ENCODE assay signal across 15 cellular contexts in the genomic region with DNA sequence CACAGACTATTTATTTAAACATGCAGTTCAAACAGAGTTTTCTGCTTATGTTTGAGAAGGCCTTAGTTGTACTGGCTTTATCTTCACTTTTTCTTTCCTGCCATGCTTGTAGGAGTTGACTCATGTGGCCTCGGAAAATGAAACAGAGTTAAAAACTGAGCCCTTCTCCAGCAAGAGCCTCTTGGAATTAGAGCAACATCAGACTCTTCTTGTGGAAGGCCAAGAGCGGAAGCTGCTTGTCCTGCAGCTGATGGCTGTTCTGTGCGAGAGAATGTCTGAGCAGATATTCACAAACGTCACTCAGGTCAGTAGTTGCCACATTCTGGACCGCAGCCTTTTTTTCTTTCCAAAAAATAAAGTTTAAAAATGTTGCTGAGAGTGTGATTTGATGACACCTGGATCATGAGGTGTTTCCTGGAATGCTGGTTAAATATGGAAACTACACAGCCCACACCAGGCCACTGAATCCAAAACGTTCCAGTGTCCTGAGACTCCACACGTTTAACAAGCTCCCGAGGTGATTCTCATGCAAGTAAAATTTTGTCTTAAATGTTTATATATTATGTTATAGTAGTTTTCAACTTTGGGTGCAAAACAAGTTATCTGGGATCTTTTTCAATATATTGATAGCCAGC.
"Had no signal": no experiment of that assay in that cellular context is flagged by ENCODE, and none has a peak within 500 bp of the region (broad histone marks: within the 10 kb centered on the region; RNA-seq: fewer than 3 reads in every experiment).

No MANE protein-coding gene starts in this region.

- H3K4me1 ChIP-seq: ascending aorta, parathyroid adenoma, thyroid gland had no signal

- H3K4me3 Mint-ChIP-seq: activated CD4-positive, alpha-beta T cell treated with anti-CD3 and anti-CD28 coated beads, Interleukin-2, amount 10 ng/mL, durations not matched to agents 24 days and 14 days; activated CD8-positive, alpha-beta T cell treated with anti-CD3 and anti-CD28 coated beads, Interleukin-2, amount 10 ng/mL, durations not matched to agents 7 days and 5 days; activated naive CD8-positive, alpha-beta T cell treated with anti-CD3 and anti-CD28 coated beads, Interleukin-2, amount 10 ng/mL, durations not matched to agents 7 days and 5 days; activated T-helper 1 cell treated with anti-CD3 and anti-CD28 coated beads, Interleukin-12 subunit alpha, Interleukin-12 subunit beta, Interleukin-2, Interleukin-4 antibody, amounts not matched to agents 30 ng/mL and 10 ng/mL and 1 ng/mL, durations not matched to agents 14 hours and 24 hours and 36 hours; stimulated activated effector memory CD8-positive, alpha-beta T cell treated with anti-CD3 and anti-CD28 coated beads, Interleukin-12 subunit alpha, Interleukin-12 subunit beta, amount 100 ng/mL, for 72 hours had no signal

- H2AFZ ChIP-seq: parathyroid adenoma had no signal

- H3K27ac ChIP-seq: ascending aorta, parathyroid adenoma, thyroid gland had no signal

- H3K27ac Mint-ChIP-seq: activated CD4-positive, alpha-beta T cell treated with anti-CD3 and anti-CD28 coated beads, Interleukin-2, amount 10 ng/mL, durations not matched to agents 24 days and 14 days; activated CD8-positive, alpha-beta T cell treated with anti-CD3 and anti-CD28 coated beads, Interleukin-2, amount 10 ng/mL, durations not matched to agents 7 days and 5 days; activated naive CD8-positive, alpha-beta T cell treated with anti-CD3 and anti-CD28 coated beads, Interleukin-2, amount 10 ng/mL, durations not matched to agents 7 days and 5 days; activated T-helper 1 cell treated with anti-CD3 and anti-CD28 coated beads, Interleukin-12 subunit alpha, Interleukin-12 subunit beta, Interleukin-2, Interleukin-4 antibody, amounts not matched to agents 30 ng/mL and 10 ng/mL and 1 ng/mL, durations not matched to agents 14 hours and 24 hours and 36 hours; stimulated activated effector memory CD8-positive, alpha-beta T cell treated with anti-CD3 and anti-CD28 coated beads, Interleukin-12 subunit alpha, Interleukin-12 subunit beta, amount 100 ng/mL, for 72 hours had no signal

- H3K79me2 ChIP-seq: parathyroid adenoma had no signal

- H3K9me3 Mint-ChIP-seq: activated CD4-positive, alpha-beta T cell treated with anti-CD3 and anti-CD28 coated beads, Interleukin-2, amount 10 ng/mL, durations not matched to agents 24 days and 14 days; activated naive CD8-positive, alpha-beta T cell treated with anti-CD3 and anti-CD28 coated beads, Interleukin-2, amount 10 ng/mL, durations not matched to agents 7 days and 5 days; activated T-helper 1 cell treated with anti-CD3 and anti-CD28 coated beads, Interleukin-12 subunit alpha, Interleukin-12 subunit beta, Interleukin-2, Interleukin-4 antibody, amounts not matched to agents 30 ng/mL and 10 ng/mL and 1 ng/mL, durations not matched to agents 14 hours and 24 hours and 36 hours; stimulated activated effector memory CD8-positive, alpha-beta T cell treated with anti-CD3 and anti-CD28 coated beads, Interleukin-12 subunit alpha, Interleukin-12 subunit beta, amount 100 ng/mL, for 72 hours had no signal

- DNase-seq: activated CD4-positive, alpha-beta T cell treated with anti-CD3 and anti-CD28 coated beads, Interleukin-2, amount 10 ng/mL, durations not matched to agents 24 days and 14 days; activated CD4-positive, CD25-positive, alpha-beta regulatory T cell; activated CD8-positive, alpha-beta memory T cell treated with anti-CD3 and anti-CD28 coated beads, Interleukin-2, amount 50 U/mL, for 4 hours; activated CD8-positive, alpha-beta T cell treated with anti-CD3 and anti-CD28 coated beads, Interleukin-2, amount 10 ng/mL, durations not matched to agents 7 days and 5 days; activated naive CD8-positive, alpha-beta T cell treated with anti-CD3 and anti-CD28 coated beads, Interleukin-2, amount 10 ng/mL, durations not matched to agents 7 days and 5 days; dorsolateral prefrontal cortex; kidney; midbrain; stimulated activated CD4-positive, alpha-beta T cell treated with anti-CD3 and anti-CD28 coated beads, Interleukin-12 subunit alpha, Interleukin-12 subunit beta, amount 100 ng/mL, for 4 hours; SW 1271; thyroid gland had no signal

- H3K27me3 Mint-ChIP-seq: activated CD4-positive, alpha-beta T cell treated with anti-CD3 and anti-CD28 coated beads, Interleukin-2, amount 10 ng/mL, durations not matched to agents 24 days and 14 days; activated naive CD8-positive, alpha-beta T cell treated with anti-CD3 and anti-CD28 coated beads, Interleukin-2, amount 10 ng/mL, durations not matched to agents 7 days and 5 days had no signal

- H3K27me3 ChIP-seq: ascending aorta, dorsolateral prefrontal cortex, thyroid gland had no signal

- ATAC-seq: activated CD8-positive, alpha-beta T cell treated with anti-CD3 and anti-CD28 coated beads, Interleukin-2, amount 10 ng/mL, durations not matched to agents 7 days and 5 days; stimulated activated effector memory CD8-positive, alpha-beta T cell treated with anti-CD3 and anti-CD28 coated beads, Interleukin-12 subunit alpha, Interleukin-12 subunit beta, amount 100 ng/mL, for 72 hours had no signal

- H3K4me3 ChIP-seq: ascending aorta, thyroid gland had no signal

- H3K9me3 ChIP-seq: ascending aorta, thyroid gland had no signal

- H3K4me1 Mint-ChIP-seq: activated CD4-positive, alpha-beta T cell treated with anti-CD3 and anti-CD28 coated beads, Interleukin-2, amount 10 ng/mL, durations not matched to agents 24 days and 14 days; activated naive CD8-positive, alpha-beta T cell treated with anti-CD3 and anti-CD28 coated beads, Interleukin-2, amount 10 ng/mL, durations not matched to agents 7 days and 5 days; stimulated activated effector memory CD8-positive, alpha-beta T cell treated with anti-CD3 and anti-CD28 coated beads, Interleukin-12 subunit alpha, Interleukin-12 subunit beta, amount 100 ng/mL, for 72 hours had no signal

- H3K9ac ChIP-seq: parathyroid adenoma had no signal
